8 cellular contexts compared by ENCODE assay signal in genomic region chr21:35528109-35529042, GRCh38.
DNase-seq lines count a peak whose midpoint lies in the region; ATAC-seq and TF ChIP-seq lines count a peak whose summit lies in the region.

No MANE protein-coding gene starts in this region.

- H3K27me3 ChIP-seq in Loucy (ENCODE audit: insufficient read depth, low read length, poor library complexity, severe bottlenecking), result no peaks in the 10 kb centered on the region

- H3K9me2 ChIP-seq in Loucy (replicated peaks; ENCODE audit: low read depth, low read length), result no peaks in the 10 kb centered on the region

- peak overlapping the region; percentile 98 for H2AFZ ChIP-seq in Loucy (ENCODE audit: low read length)

- no peaks in the 10 kb centered on the region for H3F3A ChIP-seq in Loucy (ENCODE audit: low read depth)

- intact Hi-C loops in head of caudate nucleus (cut with DNase I), result no loop called here

- H3K9ac ChIP-seq in Loucy (ENCODE audit: low read depth, low read length, poor library complexity, severe bottlenecking), result peak overlapping the region; percentile 51

- H3K4me3 ChIP-seq in Loucy (ENCODE audit: low read length, poor library complexity, severe bottlenecking), result peak overlapping the region; percentile 79

- H3K4me1 ChIP-seq in Loucy (ENCODE audit: insufficient read depth, low read length, poor library complexity, severe bottlenecking), result peaks cover 12% of the 10 kb centered on the region

- H3K9me3 ChIP-seq in Loucy (ENCODE audit: insufficient read depth, low read depth, low read length), result no peaks in the 10 kb centered on the region

- peak; percentile 72 for DNase-seq in activated CD8-positive, alpha-beta memory T cell treated with anti-CD3 and anti-CD28 coated beads, Interleukin-2, amount 50 U/mL, for 48 hours
- DNase-seq in head of caudate nucleus, result peak in 24 of 42 donors; percentile 4 to 50 (median 16)
- peak; percentile 23 to 44 (median 44) for DNase-seq in stimulated activated CD4-positive, alpha-beta T cell treated with anti-CD3 and anti-CD28 coated beads, Interleukin-12 subunit alpha, Interleukin-12 subunit beta, amount 100 ng/mL, for 48 hours (ENCODE audit: low read depth in 2 of 3, low spot score in 1 of 3)
- DNase-seq in NCI-H146 (lab: John Stamatoyannopoulos, UW), result no peak
- DNase-seq in midbrain (lab: John Stamatoyannopoulos, UW), result no peak

- H3K79me2 ChIP-seq in Loucy (ENCODE audit: insufficient read depth, low read length), result no peaks in the 10 kb centered on the region

- no peak for TF ChIP-seq CTCF in Loucy (conservative IDR thresholded peaks at IDR 0.05; ENCODE audit: low read length)

- ATAC-seq in GM18858 (IDR thresholded peaks at IDR 0.05; ENCODE audit: unreplicated experiment) (peak; percentile 36), GM19328 (IDR thresholded peaks at IDR 0.05; ENCODE audit: unreplicated experiment) (no peak)

- H3K36me3 ChIP-seq in Loucy (ENCODE audit: insufficient read depth, low read length), result no peaks in the 10 kb centered on the region

- no peaks in the 10 kb centered on the region for H4K20me1 ChIP-seq in Loucy (ENCODE audit: insufficient read depth, low read length, poor library complexity, severe bottlenecking)

- H3K4me2 ChIP-seq in Loucy (ENCODE audit: low read depth, low read length, poor library complexity, severe bottlenecking), result peak overlapping the region; percentile 93

Comparison
In these comparisons a context has a peak if more than half of its experiments do, and no peak if none do; other contexts are left out.
1. DNase-seq: peak in activated CD8-positive, alpha-beta memory T cell treated with anti-CD3 and anti-CD28 coated beads, Interleukin-2, amount 50 U/mL, for 48 hours (single experiment), head of caudate nucleus (24 of 42) and stimulated activated CD4-positive, alpha-beta T cell treated with anti-CD3 and anti-CD28 coated beads, Interleukin-12 subunit alpha, Interleukin-12 subunit beta, amount 100 ng/mL, for 48 hours (3 of 3); none in NCI-H146 (single experiment) and midbrain (single experiment).